26 cellular contexts compared by ENCODE assay signal in genomic region chr21:38683222-38683621, GRCh38.
DNase-seq lines count a peak whose midpoint lies in the region; ATAC-seq and TF ChIP-seq lines count a peak whose summit lies in the region.
"Had no signal": no experiment of that assay in that cellular context is flagged by ENCODE, and none has a peak within 500 bp of the region (broad histone marks: within the 10 kb centered on the region; RNA-seq: fewer than 3 reads in every experiment).

No MANE protein-coding gene starts in this region.

- peaks cover 12 to 17% of the 10 kb centered on the region in 2 experiments for H3K27me3 ChIP-seq in mesenchymal stem cell (ENCODE audit: control insufficient read depth in 1 of 2, insufficient read depth in 1 of 2, low read length in 2 of 2)
- no peaks in the 10 kb centered on the region for H3K27me3 ChIP-seq in upper lobe of left lung
- H3K27me3 ChIP-seq: pancreas had no signal

- no peak overlapping the region for H2AFZ ChIP-seq in mesenchymal stem cell (ENCODE audit: low read depth, low read length)

- no peak for TF ChIP-seq EP300 in Ishikawa (IDR thresholded peaks at IDR 0.05; ENCODE audit: borderline replicate concordance)
- TF ChIP-seq EP300 in upper lobe of left lung (IDR thresholded peaks at IDR 0.05) = no peak

- no peak overlapping the region for H2BK120ac ChIP-seq in mesenchymal stem cell (ENCODE audit: low read depth, low read length)

- H3K14ac ChIP-seq in mesenchymal stem cell (ENCODE audit: low read length in 2 of 2) = no peak overlapping the region

- H3K36me3 ChIP-seq in mesenchymal stem cell (ENCODE audit: control insufficient read depth in 1 of 2, insufficient read depth in 2 of 2, low read depth in 1 of 2, low read length in 2 of 2) (no peaks in the 10 kb centered on the region), upper lobe of left lung (no peaks in the 10 kb centered on the region)
- H3K36me3 ChIP-seq: adrenal gland, pancreas had no signal

- no peak overlapping the region for H3K9ac ChIP-seq in mesenchymal stem cell (ENCODE audit: low read length)

- H3K79me1 ChIP-seq in mesenchymal stem cell (replicated peaks; ENCODE audit: low read length, poor library complexity, severe bottlenecking) = no peaks in the 10 kb centered on the region

- H2BK15ac ChIP-seq in mesenchymal stem cell (ENCODE audit: low read depth, poor library complexity, severe bottlenecking) = no peak overlapping the region

- H3K4me1 ChIP-seq in mesenchymal stem cell (ENCODE audit: control insufficient read depth, insufficient read depth, low read depth, low read length) = peaks cover 3% of the 10 kb centered on the region
- H3K4me1 ChIP-seq in upper lobe of left lung = peaks cover 8 to 15% (median 9%) of the 10 kb centered on the region in 4 donors
- H3K4me1 ChIP-seq: pancreas had no signal

- no peak overlapping the region for H2BK5ac ChIP-seq in mesenchymal stem cell (ENCODE audit: low read depth, low read length, poor library complexity, severe bottlenecking)

- H3K4me3 ChIP-seq in choroid plexus epithelial cell (ENCODE audit: low read depth, low read length) (no peak overlapping the region), mesenchymal stem cell (ENCODE audit: insufficient read depth in 1 of 2, low read depth in 1 of 2, low read length in 2 of 2) (no peak overlapping the region), upper lobe of left lung (no peak overlapping the region)
- H3K4me3 ChIP-seq: adrenal gland, pancreas, SK-N-MC, smooth muscle cell had no signal

- H3K27ac ChIP-seq in mesenchymal stem cell (ENCODE audit: low read length, poor library complexity, severe bottlenecking) = no peak overlapping the region
- H3K27ac ChIP-seq in upper lobe of left lung = no peak overlapping the region
- H3K27ac ChIP-seq: adrenal gland, pancreas, SK-N-MC had no signal

- H3K4me2 ChIP-seq in mesenchymal stem cell (ENCODE audit: low read length, poor library complexity, severe bottlenecking) = no peak overlapping the region
- H3K4me2 ChIP-seq: smooth muscle cell had no signal

- no peak overlapping the region for H3K4ac ChIP-seq in mesenchymal stem cell (ENCODE audit: low read depth in 1 of 2, low read length in 2 of 2)

- no peak overlapping the region for H2AK5ac ChIP-seq in mesenchymal stem cell (ENCODE audit: low read length, severe bottlenecking)

- 81% methylated on average over 4 of the region's 4 CpGs for WGBS in mesenchymal stem cell
- 70 to 71% methylated on average over 4 of the region's 4 CpGs for WGBS in upper lobe of left lung, 2 donors

- ATAC-seq in upper lobe of left lung (ENCODE audit: low FRiP score in 2 of 2) = no peak
- ATAC-seq: left lobe of liver; PC-3; stimulated activated naive CD8-positive, alpha-beta T cell treated with anti-CD3 and anti-CD28 coated beads, Interleukin-15, Interleukin-2, amounts not matched to agents 100 U/mL and 50 U/mL, for 24 hours had no signal

- H2BK12ac ChIP-seq in mesenchymal stem cell (ENCODE audit: low read length in 2 of 2) = no peak overlapping the region

- no peak for TF ChIP-seq RAD21 in Ishikawa (IDR thresholded peaks at IDR 0.05; ENCODE audit: low read depth)

- DNase-seq in AG08396 (ENCODE audit: low spot score) = peak; percentile 29
- DNase-seq in choroid plexus epithelial cell (ENCODE audit: low read depth) = peak; percentile 48
- DNase-seq in mesenchymal stem cell = peak; percentile 44
- DNase-seq in upper lobe of left lung = no peak
- DNase-seq in NCI-H748 (lab: John Stamatoyannopoulos, UW; ENCODE audit: unreplicated experiment) = no peak
- no peak for DNase-seq in DMS53 (lab: John Stamatoyannopoulos, UW)
- DNase-seq: activated CD4-positive, alpha-beta memory T cell treated with anti-CD3 and anti-CD28 coated beads, Interleukin-2, amount 10 ng/mL, durations not matched to agents 7 days and 5 days; activated CD4-positive, alpha-beta T cell treated with anti-CD3 and anti-CD28 coated beads for 1 hour; activated CD8-positive, alpha-beta memory T cell treated with anti-CD3 and anti-CD28 coated beads, Interleukin-2, amount 50 U/mL, for 48 hours; activated naive CD4-positive, alpha-beta T cell treated with Interleukin-2 at 50 U/mL for 16 hours; adrenal gland; C1 segment of cervical spinal cord; COR-L47; NCI-H1417 treated with DMSO at 0.1 percent for 48 hours; NCI-H2081 treated with DMSO at 0.1 percent for 48 hours; NCI-H2227 treated with DMSO at 0.1 percent for 48 hours; NCI-H526 treated with DMSO at 0.1 percent for 48 hours; pancreas; PC-3; retina; stimulated activated CD4-positive, alpha-beta T cell treated with anti-CD3 and anti-CD28 coated beads, Interleukin-1b, Interleukin-23, amount 100 ng/mL, for 48 hours; stimulated activated naive CD8-positive, alpha-beta T cell treated with anti-CD3 and anti-CD28 coated beads, Interleukin-15, Interleukin-2, amounts not matched to agents 100 U/mL and 50 U/mL, for 24 hours had no signal

- H3K9me3 ChIP-seq in mesenchymal stem cell (ENCODE audit: control insufficient read depth, low read length) (peaks cover 4% of the 10 kb centered on the region), upper lobe of left lung (no peaks in the 10 kb centered on the region)
- H3K9me3 ChIP-seq: adrenal gland, pancreas had no signal

- H4K8ac ChIP-seq in mesenchymal stem cell (ENCODE audit: low read length) = no peak overlapping the region

- H3K23ac ChIP-seq in mesenchymal stem cell (ENCODE audit: low read length in 2 of 2) = no peak overlapping the region

- TF ChIP-seq POLR2A in upper lobe of left lung (IDR thresholded peaks at IDR 0.05) = no peak

- H4K91ac ChIP-seq in mesenchymal stem cell (ENCODE audit: low read length) = no peak overlapping the region

- no peak for TF ChIP-seq CTCF in choroid plexus epithelial cell (conservative IDR thresholded peaks at IDR 0.05; ENCODE audit: low read depth, low read length)
- TF ChIP-seq CTCF in upper lobe of left lung (IDR thresholded peaks at IDR 0.05) = no peak

- H3K18ac ChIP-seq in mesenchymal stem cell (ENCODE audit: low read depth in 1 of 2, low read length in 2 of 2) = peak overlapping the region in 1 of 2 experiments; percentile 28

TF ChIP-seq in Ishikawa, 13 proteins besides CTCF, POLR2A, EP300 and RAD21:
- TF ChIP-seq CEBPB (IDR thresholded peaks at IDR 0.05) = peak; percentile 89
- TF ChIP-seq TAF1 (IDR thresholded peaks at IDR 0.05; ENCODE audit: low read depth) = no peak
- no peak for TF ChIP-seq REST (IDR thresholded peaks at IDR 0.05; ENCODE audit: low read depth)

Comparison
In these comparisons a context has a peak if more than half of its experiments do, and no peak if none do; other contexts are left out.
1. DNase-seq: peak in AG08396 (single experiment), choroid plexus epithelial cell (single experiment) and mesenchymal stem cell (single experiment); none in upper lobe of left lung (0 of 2), NCI-H748 (single experiment) and DMS53 (single experiment).